Comparison of ENCODE assay signal across 1 cellular context in genomic region chr19:57599761-57600383, GRCh38.
TF ChIP-seq lines count a peak whose summit lies in the region.

ZNF530 (plus strand) TSS chr19:57599885; CDS start chr19:57604346, 4,461 bp downstream.

TF ChIP-seq in H1, 55 proteins besides CTCF, POLR2A, EP300 and RAD21 (continued from another document):
- TF ChIP-seq CHD2 (IDR thresholded peaks at IDR 0.05; ENCODE audit: low read length) = peak; percentile 76; the same call in 1 of the 2 replicates
- no peak for TF ChIP-seq POU5F1 (IDR thresholded peaks at IDR 0.05; ENCODE audit: low read depth, low read length)
- TF ChIP-seq USF2 (IDR thresholded peaks at IDR 0.05; ENCODE audit: low read length) = no peak
- TF ChIP-seq TAF1 (IDR thresholded peaks at IDR 0.05; ENCODE audit: low read depth, low read length) = peak; percentile 26; the same call in 1 of the 2 replicates
- peak; percentile 79 for TF ChIP-seq SAP30 (IDR thresholded peaks at IDR 0.05; ENCODE audit: insufficient read depth, insufficient replicate concordance, low read length)
- no peak for TF ChIP-seq SRF (IDR thresholded peaks at IDR 0.05; ENCODE audit: low read depth, low read length)
- no peak for TF ChIP-seq FOSL1 (IDR thresholded peaks at IDR 0.05; ENCODE audit: insufficient read depth, low read depth, low read length)
- no peak for TF ChIP-seq TBP (IDR thresholded peaks at IDR 0.05; ENCODE audit: low read depth, low read length)
- TF ChIP-seq CREB1 (IDR thresholded peaks at IDR 0.05) = peak; percentile 66; the same call in 1 of the 2 replicates
- no peak for TF ChIP-seq NANOG (IDR thresholded peaks at IDR 0.05; ENCODE audit: insufficient read depth, low read depth, low read length, poor library complexity, severe bottlenecking)
- TF ChIP-seq CEBPB (IDR thresholded peaks at IDR 0.05; ENCODE audit: low read depth, low read length) = no peak
- peak; percentile 88 for TF ChIP-seq SP1 (IDR thresholded peaks at IDR 0.05; ENCODE audit: low read depth, low read length)
- TF ChIP-seq BACH1 (IDR thresholded peaks at IDR 0.05; ENCODE audit: low read length) = no peak
- peak; percentile 86 for TF ChIP-seq SIX5 (IDR thresholded peaks at IDR 0.05; ENCODE audit: low read depth, low read length)
- no peak for TF ChIP-seq ZNF274 (IDR thresholded peaks at IDR 0.05; ENCODE audit: borderline replicate concordance, extremely low read depth, low read length)
- peak; percentile 21; the same call in 1 of the 2 replicates for TF ChIP-seq PHF8 (conservative IDR thresholded peaks at IDR 0.05; ENCODE audit: low read depth, low read length)
- no peak for TF ChIP-seq E2F6 (IDR thresholded peaks at IDR 0.05)
- no peak for TF ChIP-seq TAF7 (optimal IDR thresholded peaks at IDR 0.05; ENCODE audit: borderline replicate concordance, low read depth, low read length)
- TF ChIP-seq KDM1A (IDR thresholded peaks at IDR 0.05; ENCODE audit: borderline replicate concordance, low read length) = no peak
- TF ChIP-seq GTF2F1 (IDR thresholded peaks at IDR 0.05; ENCODE audit: borderline replicate concordance, low read depth, low read length) = no peak
- no peak for TF ChIP-seq EZH2 (IDR thresholded peaks at IDR 0.05; ENCODE audit: low read depth, low read length, severe bottlenecking)
- no peak for TF ChIP-seq TCF12 (IDR thresholded peaks at IDR 0.05; ENCODE audit: low read depth, low read length)
- TF ChIP-seq MAX (IDR thresholded peaks at IDR 0.05) = no peak
- TF ChIP-seq POLR2AphosphoS5 (IDR thresholded peaks at IDR 0.05; ENCODE audit: low read depth, low read length) = no peak
- TF ChIP-seq SP4 (IDR thresholded peaks at IDR 0.05; ENCODE audit: low read length) = no peak
- no peak for TF ChIP-seq RNF2 (IDR thresholded peaks at IDR 0.05; ENCODE audit: borderline replicate concordance, low read depth, low read length, missing control alignments, poor library complexity, severe bottlenecking)
- TF ChIP-seq ASH2L (IDR thresholded peaks at IDR 0.05; ENCODE audit: low read length) = peak; percentile 79
- TF ChIP-seq NRF1 (IDR thresholded peaks at IDR 0.05; ENCODE audit: low read depth, low read length) = no peak
- TF ChIP-seq KDM4A (IDR thresholded peaks at IDR 0.05; ENCODE audit: low read depth, low read length, severe bottlenecking) = peak; percentile 97
- no peak for TF ChIP-seq RXRA (IDR thresholded peaks at IDR 0.05; ENCODE audit: insufficient read depth, low read depth, low read length)
- no peak for TF ChIP-seq CBX8 (IDR thresholded peaks at IDR 0.05; ENCODE audit: borderline replicate concordance, low read depth, low read length)
- TF ChIP-seq CHD7 (IDR thresholded peaks at IDR 0.05; ENCODE audit: insufficient replicate concordance, low read length) = no peak
- TF ChIP-seq SIRT6 (IDR thresholded peaks at IDR 0.05; ENCODE audit: low read length) = no peak
- no peak for TF ChIP-seq JUN (IDR thresholded peaks at IDR 0.05; ENCODE audit: low read depth, low read length)
- no peak for TF ChIP-seq SUZ12 (IDR thresholded peaks at IDR 0.05; ENCODE audit: low read length)
- no peak for TF ChIP-seq RBBP5 (IDR thresholded peaks at IDR 0.05; ENCODE audit: borderline replicate concordance, low read depth, low read length)
- no peak for TF ChIP-seq EGR1 (IDR thresholded peaks at IDR 0.05; ENCODE audit: borderline replicate concordance, low read depth, low read length)
- peak; percentile 82 to 97; a peak in 2 of 4 replicates for TF ChIP-seq SIN3A (conservative IDR thresholded peaks at IDR 0.05 in 1 of 2, IDR thresholded peaks at IDR 0.05 in 1 of 2; ENCODE audit: low read depth in 1 of 2, low read length in 2 of 2)
- no peak for TF ChIP-seq KDM5A (IDR thresholded peaks at IDR 0.05; ENCODE audit: low read length)
- no peak for TF ChIP-seq CBX5 (IDR thresholded peaks at IDR 0.05; ENCODE audit: low read depth, low read length)
